ENCODE assay signal across 12 cellular contexts in genomic region chr1:14602131-14602530, GRCh38. TPM values are rescaled to one million over a fixed set of nuclear protein-coding genes. Genes with fewer than 3 reads are reported as not detected.
A peak's percentile ranks its signal among the peaks of the same experiment; 100 is the strongest.
DNase-seq lines count a peak whose midpoint lies in the region; ATAC-seq and TF ChIP-seq lines count a peak whose summit lies in the region.
"Had no signal": no experiment of that assay in that cellular context is flagged by ENCODE, and none has a peak within 500 bp of the region (broad histone marks: within the 10 kb centered on the region; RNA-seq: fewer than 3 reads in every experiment).

No MANE protein-coding gene starts in this region.

- POLR2A ChIA-PET in CD4-positive, alpha-beta T cell (lab: Charles Lee): no interaction called here

- H3K4me3 ChIP-seq in HUES48 (ENCODE audit: low read depth, low read length): peak overlapping the region; percentile 28; the same call in 1 of the 2 replicates
- no peak overlapping the region for H3K4me3 ChIP-seq in body of pancreas
- H3K4me3 ChIP-seq in iPS-20b (ENCODE audit: low read length): peak overlapping the region; percentile 72
- H3K4me3 ChIP-seq in SJCRH30: no peak overlapping the region

- DNase-seq in body of pancreas: peak; percentile 29 to 62 (median 56)
- DNase-seq in retina: peak; percentile 41
- no peak for DNase-seq in activated CD4-positive, alpha-beta T cell treated with anti-CD3 and anti-CD28 coated beads, Interleukin-2, amount 50 U/mL, for 1 hour
- no peak for DNase-seq in CD4-positive, alpha-beta T cell
- DNase-seq in SJCRH30: no peak
- DNase-seq: activated naive CD4-positive, alpha-beta T cell treated with anti-CD3 and anti-CD28 coated beads, Interleukin-2, amount 10 ng/mL, durations not matched to agents 7 days and 5 days; stimulated activated CD4-positive, alpha-beta T cell treated with anti-CD3 and anti-CD28 coated beads, Interleukin-15, amount 100 ng/mL, for 24 hours; stimulated activated naive B cell treated with anti-CD40 and anti-IgM and Interleukin-4, amounts not matched to agents 10 μg/mL and 1 μg/mL and 100 μg/mL, for 72 hours had no signal

- H3K36me3 ChIP-seq in HUES48 (ENCODE audit: control insufficient read depth, insufficient read depth, low read length) (no peaks in the 10 kb centered on the region), body of pancreas (replicated peaks in 1 of 2; ENCODE audit: insufficient read depth in 1 of 2, low read depth in 2 of 2) (no peaks in the 10 kb centered on the region), iPS-20b (ENCODE audit: insufficient read depth, low read depth, low read length) (no peaks in the 10 kb centered on the region), SJCRH30 (no peaks in the 10 kb centered on the region)

- ATAC-seq in body of pancreas: peak; percentile 20
- no peak for ATAC-seq in CD4-positive, alpha-beta T cell (ENCODE audit: poor library complexity)
- ATAC-seq in HG03025 (IDR thresholded peaks at IDR 0.05; ENCODE audit: low FRiP score, unreplicated experiment): no peak
- ATAC-seq: Panc1; stimulated activated naive B cell treated with anti-CD40 and anti-IgM and Interleukin-4, amounts not matched to agents 10 μg/mL and 1 μg/mL and 100 μg/mL, for 72 hours had no signal

- intact Hi-C loops in body of pancreas (cut with DNase I): no loop called here
- intact Hi-C loops in CD4-positive, alpha-beta T cell (cut with DNase I, micrococcal nuclease): no loop called here

- 20 to 22% methylated on average over 9 of the region's 9 CpGs for WGBS in body of pancreas, 2 donors

- no peak for TF ChIP-seq CTCF in body of pancreas (IDR thresholded peaks at IDR 0.05)
- no peak for TF ChIP-seq CTCF in CD4-positive, alpha-beta T cell (IDR thresholded peaks at IDR 0.05)

- H3K27ac ChIP-seq in HUES48 (ENCODE audit: low read depth, low read length) (no peak overlapping the region), body of pancreas (no peak overlapping the region), iPS-20b (ENCODE audit: low read length) (no peak overlapping the region), SJCRH30 (no peak overlapping the region)
- no peak overlapping the region for H3K27ac ChIP-seq in CD4-positive, alpha-beta T cell (ENCODE audit: low read depth, low read length)

- no peaks in the 10 kb centered on the region for H3K9me3 Mint-ChIP-seq in CD4-positive, alpha-beta T cell
- H3K9me3 Mint-ChIP-seq: activated naive CD4-positive, alpha-beta T cell treated with anti-CD3 and anti-CD28 coated beads, Interleukin-2, amount 10 ng/mL, durations not matched to agents 7 days and 5 days; stimulated activated naive B cell treated with anti-CD40 and anti-IgM and Interleukin-4, amounts not matched to agents 10 μg/mL and 1 μg/mL and 100 μg/mL, for 72 hours had no signal

- TF ChIP-seq POLR2A in body of pancreas (IDR thresholded peaks at IDR 0.05): no peak

- peaks cover 33% of the 10 kb centered on the region for H3K27me3 ChIP-seq in HUES48 (ENCODE audit: control insufficient read depth, insufficient read depth, low read length)
- H3K27me3 ChIP-seq in body of pancreas: peaks cover 0 to 11% of the 10 kb centered on the region in 2 donors
- H3K27me3 ChIP-seq in iPS-20b (ENCODE audit: insufficient read depth, low read length): peaks cover 31% of the 10 kb centered on the region
- peaks cover 40% of the 10 kb centered on the region for H3K27me3 ChIP-seq in CD4-positive, alpha-beta T cell (ENCODE audit: control insufficient read depth, insufficient read depth, low read length)
- peaks cover 4% of the 10 kb centered on the region; the same call in 1 of the 2 replicates for H3K27me3 ChIP-seq in SJCRH30

- no peak overlapping the region for H3K27ac Mint-ChIP-seq in CD4-positive, alpha-beta T cell
- H3K27ac Mint-ChIP-seq: activated naive CD4-positive, alpha-beta T cell treated with anti-CD3 and anti-CD28 coated beads, Interleukin-2, amount 10 ng/mL, durations not matched to agents 7 days and 5 days; stimulated activated naive B cell treated with anti-CD40 and anti-IgM and Interleukin-4, amounts not matched to agents 10 μg/mL and 1 μg/mL and 100 μg/mL, for 72 hours had no signal

- H3K9me3 ChIP-seq in HUES48 (ENCODE audit: control insufficient read depth, insufficient read depth, low read length) (no peaks in the 10 kb centered on the region), body of pancreas (no peaks in the 10 kb centered on the region), iPS-20b (ENCODE audit: insufficient read depth, low read depth, low read length) (no peaks in the 10 kb centered on the region), SJCRH30 (replicated peaks) (no peaks in the 10 kb centered on the region)
- no peaks in the 10 kb centered on the region for H3K9me3 ChIP-seq in CD4-positive, alpha-beta T cell (ENCODE audit: control insufficient read depth, low read length)

- peaks cover 76% of the 10 kb centered on the region for H3K27me3 Mint-ChIP-seq in CD4-positive, alpha-beta T cell

- no peak overlapping the region for H3K4me3 Mint-ChIP-seq in CD4-positive, alpha-beta T cell
- H3K4me3 Mint-ChIP-seq: activated naive CD4-positive, alpha-beta T cell treated with anti-CD3 and anti-CD28 coated beads, Interleukin-2, amount 10 ng/mL, durations not matched to agents 7 days and 5 days; stimulated activated naive B cell treated with anti-CD40 and anti-IgM and Interleukin-4, amounts not matched to agents 10 μg/mL and 1 μg/mL and 100 μg/mL, for 72 hours had no signal

- no peak overlapping the region for H3K9ac ChIP-seq in HUES48 (ENCODE audit: low read depth, low read length)
- H3K9ac ChIP-seq in iPS-20b (ENCODE audit: low read depth, low read length): no peak overlapping the region

- peaks cover 58% of the 10 kb centered on the region for H3K4me1 ChIP-seq in HUES48 (ENCODE audit: control insufficient read depth, insufficient read depth, low read length)
- peaks cover 30% of the 10 kb centered on the region for H3K4me1 ChIP-seq in body of pancreas
- H3K4me1 ChIP-seq in iPS-20b (ENCODE audit: insufficient read depth, low read length): peaks cover 37% of the 10 kb centered on the region
- no peaks in the 10 kb centered on the region for H3K4me1 ChIP-seq in SJCRH30

- CTCF ChIA-PET in CD4-positive, alpha-beta T cell (lab: Charles Lee): no interaction called here

- H3K4me1 Mint-ChIP-seq in CD4-positive, alpha-beta T cell (ENCODE audit: low read depth): no peaks in the 10 kb centered on the region
- H3K4me1 Mint-ChIP-seq: activated naive CD4-positive, alpha-beta T cell treated with anti-CD3 and anti-CD28 coated beads, Interleukin-2, amount 10 ng/mL, durations not matched to agents 7 days and 5 days had no signal

- no peaks in the 10 kb centered on the region for H3K36me3 Mint-ChIP-seq in CD4-positive, alpha-beta T cell (ENCODE audit: low read depth)
- H3K36me3 Mint-ChIP-seq: activated naive CD4-positive, alpha-beta T cell treated with anti-CD3 and anti-CD28 coated beads, Interleukin-2, amount 10 ng/mL, durations not matched to agents 7 days and 5 days; stimulated activated naive B cell treated with anti-CD40 and anti-IgM and Interleukin-4, amounts not matched to agents 10 μg/mL and 1 μg/mL and 100 μg/mL, for 72 hours had no signal

RNA-seq across cellular contexts. Expression of gene KAZN, which starts 3.6 kb away (rescaled TPM):
- 10 to 100 TPM in 1 of 2 donors, 1 to 10 TPM in 1; 3.4 to 12.2 TPM for total RNA-seq in body of pancreas
- total RNA-seq in CD4-positive, alpha-beta T cell: under 1 TPM; 0.22 to 0.55 TPM
- total RNA-seq in SJCRH30 (2014; rRNA removed; shearing (Covaris generic)): 0.10 TPM in 2 replicates

Comparison
In these comparisons a context has a peak if more than half of its experiments do, and no peak if none do; other contexts are left out.
1. H3K4me3 ChIP-seq: peak in HUES48 (single experiment) and iPS-20b (single experiment); none in body of pancreas (0 of 2) and SJCRH30 (single experiment).
2. DNase-seq: peak in body of pancreas (4 of 4) and retina (single experiment); none in activated CD4-positive, alpha-beta T cell treated with anti-CD3 and anti-CD28 coated beads, Interleukin-2, amount 50 U/mL, for 1 hour (single experiment), CD4-positive, alpha-beta T cell (0 of 10) and SJCRH30 (0 of 2).